Comparison of ENCODE assay signal across 13 cellular contexts in genomic region chr3:101941253-101942039, GRCh38.
DNase-seq lines count a peak whose midpoint lies in the region; ATAC-seq and TF ChIP-seq lines count a peak whose summit lies in the region.
"Had no signal": no experiment of that assay in that cellular context is flagged by ENCODE, and none has a peak within 500 bp of the region (broad histone marks: within the 10 kb centered on the region; RNA-seq: fewer than 3 reads in every experiment).

No MANE protein-coding gene starts in this region.

- H3K9me2 ChIP-seq in SU-DHL-6 (replicated peaks; ENCODE audit: insufficient read depth, low read length) = no peaks in the 10 kb centered on the region

- H3F3A ChIP-seq in SU-DHL-6 (ENCODE audit: insufficient read depth) = peaks cover 9% of the 10 kb centered on the region; the same call in 1 of the 2 replicates

- no peak for DNase-seq in heart right ventricle
- no peak for DNase-seq in cardiac septum (ENCODE audit: low spot score)
- DNase-seq in fibroblast of mammary gland (ENCODE audit: low read depth) = peak; percentile 52
- no peak for DNase-seq in stimulated activated naive CD8-positive, alpha-beta T cell treated with anti-CD3 and anti-CD28 coated beads, Interleukin-15, amount 100 ng/mL, for 72 hours
- DNase-seq in MV-4-11 (lab: John Stamatoyannopoulos, UW) = no peak
- DNase-seq: stimulated activated CD8-positive, alpha-beta memory T cell treated with anti-CD3 and anti-CD28 coated beads, Interleukin-4, amount 100 ng/mL, for 48 hours; T-helper 9 cell had no signal

- TF ChIP-seq CTCF in heart right ventricle (IDR thresholded peaks at IDR 0.05) (no peak), SU-DHL-6 (IDR thresholded peaks at IDR 0.05; ENCODE audit: insufficient read depth, low read length, poor library complexity, severe bottlenecking) (no peak), fibroblast of mammary gland (conservative IDR thresholded peaks at IDR 0.05; ENCODE audit: control insufficient read depth, insufficient read depth, low read depth, low read length) (no peak)

- no peak overlapping the region for H3K4me3 Mint-ChIP-seq in stimulated activated naive CD8-positive, alpha-beta T cell treated with anti-CD3 and anti-CD28 coated beads, Interleukin-15, amount 100 ng/mL, for 72 hours
- H3K4me3 Mint-ChIP-seq: dendritic cell treated with granulocyte-macrophage colony-stimulating factor and Interleukin-4, amounts not matched to agents 40 ng/mL and 50 ng/mL, for 4 days had no signal

- H4K20me1 ChIP-seq in SU-DHL-6 (ENCODE audit: low read depth, low read length) = no peaks in the 10 kb centered on the region

- intact Hi-C loops in heart right ventricle (cut with DNase I) = no loop called here
- intact Hi-C loops in cardiac septum (cut with DNase I) = loop anchor here (2.0 to 5.0 kb wide), 2 partner anchors 89 to 113 kb away; no protein-coding TSS in a partner anchor

- H3K4me3 ChIP-seq in heart right ventricle = no peak overlapping the region
- H3K4me3 ChIP-seq in SU-DHL-6 (ENCODE audit: insufficient read depth, low read length, poor library complexity, severe bottlenecking) = no peak overlapping the region
- H3K4me3 ChIP-seq in fibroblast of mammary gland (ENCODE audit: control insufficient read depth, low read depth, low read length) = no peak overlapping the region
- H3K4me3 ChIP-seq: vagina had no signal

- H3K27me3 ChIP-seq in heart right ventricle (no peaks in the 10 kb centered on the region), SU-DHL-6 (ENCODE audit: low read length) (no peaks in the 10 kb centered on the region)
- H3K27me3 ChIP-seq: vagina had no signal

- no peak for ATAC-seq in heart right ventricle
- peak; percentile 62 for ATAC-seq in stimulated activated naive CD8-positive, alpha-beta T cell treated with anti-CD3 and anti-CD28 coated beads, Interleukin-15, amount 100 ng/mL, for 72 hours
- ATAC-seq in GM21367 (IDR thresholded peaks at IDR 0.05; ENCODE audit: unreplicated experiment) = no peak
- ATAC-seq in HG03378 (IDR thresholded peaks at IDR 0.05; ENCODE audit: unreplicated experiment) = no peak

- H3K9me3 ChIP-seq in heart right ventricle = no peaks in the 10 kb centered on the region
- no peaks in the 10 kb centered on the region for H3K9me3 ChIP-seq in SU-DHL-6 (ENCODE audit: insufficient read depth, low read length)
- H3K9me3 ChIP-seq: vagina had no signal

- 59% methylated on average over 6 of the region's 6 CpGs for WGBS in heart right ventricle, 2 donors

- peak overlapping the region in 6 of 10 donors; percentile 6 to 64 (median 57) for H3K27ac ChIP-seq in heart right ventricle
- H3K27ac ChIP-seq in SU-DHL-6 (ENCODE audit: low read depth, low read length) = peak overlapping the region; percentile 22; the same call in 1 of the 2 replicates
- H3K27ac ChIP-seq: vagina had no signal

- peak overlapping the region; percentile 57 for H2AFZ ChIP-seq in SU-DHL-6 (ENCODE audit: low read depth, low read length, severe bottlenecking)

- no peaks in the 10 kb centered on the region for H3K27me3 Mint-ChIP-seq in stimulated activated naive CD8-positive, alpha-beta T cell treated with anti-CD3 and anti-CD28 coated beads, Interleukin-15, amount 100 ng/mL, for 72 hours
- H3K27me3 Mint-ChIP-seq: activated naive CD4-positive, alpha-beta T cell treated with anti-CD3 and anti-CD28 coated beads, Interleukin-2, amount 50 U/mL, for 24 hours had no signal

- peak overlapping the region in 1 of 2 donors; percentile 43 for H3K27ac Mint-ChIP-seq in stimulated activated naive CD8-positive, alpha-beta T cell treated with anti-CD3 and anti-CD28 coated beads, Interleukin-15, amount 100 ng/mL, for 72 hours
- H3K27ac Mint-ChIP-seq: dendritic cell treated with granulocyte-macrophage colony-stimulating factor and Interleukin-4, amounts not matched to agents 40 ng/mL and 50 ng/mL, for 4 days had no signal

- H3K9ac ChIP-seq in SU-DHL-6 (ENCODE audit: low read length) = no peak overlapping the region

- peaks cover 0 to 62% (median 37%) of the 10 kb centered on the region in 9 donors for H3K4me1 ChIP-seq in heart right ventricle

- peaks cover 49% of the 10 kb centered on the region for H3K4me1 Mint-ChIP-seq in stimulated activated naive CD8-positive, alpha-beta T cell treated with anti-CD3 and anti-CD28 coated beads, Interleukin-15, amount 100 ng/mL, for 72 hours

- H3K36me3 ChIP-seq in heart right ventricle = no peaks in the 10 kb centered on the region
- no peaks in the 10 kb centered on the region for H3K36me3 ChIP-seq in SU-DHL-6 (ENCODE audit: low read length)
- H3K36me3 ChIP-seq: vagina had no signal

- H3K79me2 ChIP-seq in SU-DHL-6 (ENCODE audit: insufficient read depth, low read length) = no peaks in the 10 kb centered on the region

- no peaks in the 10 kb centered on the region for H3K9me3 Mint-ChIP-seq in stimulated activated naive CD8-positive, alpha-beta T cell treated with anti-CD3 and anti-CD28 coated beads, Interleukin-15, amount 100 ng/mL, for 72 hours
- H3K9me3 Mint-ChIP-seq: dendritic cell treated with granulocyte-macrophage colony-stimulating factor and Interleukin-4, amounts not matched to agents 40 ng/mL and 50 ng/mL, for 4 days had no signal

- peak overlapping the region; percentile 43 for H3K4me2 ChIP-seq in SU-DHL-6 (ENCODE audit: low read depth, low read length, poor library complexity, severe bottlenecking)
